ENCODE assay signal across 17 cellular contexts in the genomic region with DNA sequence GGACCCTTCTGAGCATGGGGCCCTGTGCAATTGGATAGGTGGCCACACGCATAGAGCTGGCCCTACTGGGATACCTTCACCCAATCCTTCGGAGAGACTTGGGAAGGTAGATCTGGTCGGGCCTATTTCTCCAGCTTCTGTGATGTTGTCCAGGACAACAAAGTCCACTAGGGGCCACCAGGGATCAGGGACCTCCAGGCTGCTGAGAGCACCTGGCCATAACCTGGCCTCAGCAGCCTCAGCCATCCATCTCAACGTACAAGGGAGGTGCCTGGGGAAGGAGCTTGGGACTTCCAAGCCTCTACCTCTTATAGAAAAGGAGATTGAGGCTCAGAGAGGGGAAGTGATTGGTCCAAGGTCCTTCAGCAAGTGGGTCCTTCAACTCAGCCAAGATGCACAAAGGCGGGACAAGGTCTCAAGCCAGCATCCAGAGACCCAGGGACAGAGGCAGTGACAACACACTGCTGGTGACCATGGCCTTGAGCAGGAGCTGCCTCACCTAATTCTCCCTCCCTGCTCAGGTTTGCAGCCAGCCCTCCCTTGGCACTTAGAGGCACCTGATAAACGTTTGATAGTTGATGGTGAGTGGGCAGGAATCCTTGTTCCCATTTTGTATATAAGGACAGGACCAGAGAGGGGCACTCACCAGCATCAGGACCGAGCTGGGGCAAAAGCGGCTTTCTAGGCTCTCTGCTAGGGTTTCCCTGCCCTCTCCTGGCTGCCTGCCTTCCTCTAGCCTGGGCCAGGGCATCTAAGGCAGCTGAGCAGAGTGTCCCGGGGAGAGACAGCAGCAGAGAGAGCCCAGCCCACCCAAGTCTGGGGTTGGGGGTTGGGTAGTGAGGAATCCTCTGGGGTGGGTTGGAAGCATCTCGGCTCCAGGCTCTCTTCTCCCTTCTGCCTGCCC. TPM values are rescaled to one million over a fixed set of nuclear protein-coding genes. Genes with fewer than 3 reads are reported as not detected.
A peak's percentile ranks its signal among the peaks of the same experiment; 100 is the strongest.
DNase-seq lines count a peak whose midpoint lies in the region; ATAC-seq, FAIRE-seq and TF ChIP-seq lines count a peak whose summit lies in the region.
"Had no signal": no experiment of that assay in that cellular context is flagged by ENCODE, and none has a peak within 500 bp of the region (broad histone marks: within the 10 kb centered on the region; RNA-seq: fewer than 3 reads in every experiment).

No MANE protein-coding gene starts in this region.

- H2AFZ ChIP-seq in astrocyte (ENCODE audit: low read depth, low read length), result no peak overlapping the region

- H3K27ac Mint-ChIP-seq in T-helper 2 cell treated with Interferon-gamma antibody and Interleukin-4, amounts not matched to agents 5 μg/mL and 100 μg/mL, for 36 hours, result peak overlapping the region; percentile 93
- H3K27ac Mint-ChIP-seq in astrocyte (ENCODE audit: unreplicated experiment), result peak overlapping the region; percentile 38

- FAIRE-seq in astrocyte (lab: Jason Lieb, UNC), result no peak

- H3K9me3 ChIP-seq in NT2/D1 (ENCODE audit: insufficient read depth, low read length) (no peaks in the 10 kb centered on the region), astrocyte (ENCODE audit: insufficient read depth, low read depth, low read length) (no peaks in the 10 kb centered on the region), sigmoid colon (no peaks in the 10 kb centered on the region)

- H3K27ac ChIP-seq in astrocyte (ENCODE audit: low read depth, low read length), result no peak overlapping the region
- no peak overlapping the region for H3K27ac ChIP-seq in sigmoid colon
- H3K27ac ChIP-seq: coronary artery had no signal

- peaks cover 88% of the 10 kb centered on the region for H3K36me3 Mint-ChIP-seq in T-helper 2 cell treated with Interferon-gamma antibody and Interleukin-4, amounts not matched to agents 5 μg/mL and 100 μg/mL, for 36 hours (ENCODE audit: low read depth)
- H3K36me3 Mint-ChIP-seq in astrocyte (ENCODE audit: low read depth, unreplicated experiment), result no peaks in the 10 kb centered on the region

- H3K4me2 ChIP-seq in astrocyte (ENCODE audit: low read length), result no peak overlapping the region

- intact Hi-C loops in sigmoid colon (cut with DNase I), result no loop called here

- H3K4me3 Mint-ChIP-seq in T-helper 2 cell treated with Interferon-gamma antibody and Interleukin-4, amounts not matched to agents 5 μg/mL and 100 μg/mL, for 36 hours, result peak overlapping the region; percentile 99
- no peak overlapping the region for H3K4me3 Mint-ChIP-seq in astrocyte (ENCODE audit: unreplicated experiment)

- H3K27me3 Mint-ChIP-seq in T-helper 2 cell treated with Interferon-gamma antibody and Interleukin-4, amounts not matched to agents 5 μg/mL and 100 μg/mL, for 36 hours (ENCODE audit: low read depth), result no peaks in the 10 kb centered on the region
- H3K27me3 Mint-ChIP-seq in astrocyte (ENCODE audit: low read depth, unreplicated experiment), result peaks cover 16% of the 10 kb centered on the region

- ATAC-seq in HG03139 (IDR thresholded peaks at IDR 0.05; ENCODE audit: unreplicated experiment), result no peak

- TF ChIP-seq EP300 in sigmoid colon (IDR thresholded peaks at IDR 0.05), result no peak

- H3K79me2 ChIP-seq in astrocyte (ENCODE audit: insufficient read depth, low read length), result no peaks in the 10 kb centered on the region

- no peaks in the 10 kb centered on the region for H3K36me3 ChIP-seq in NT2/D1 (ENCODE audit: insufficient read depth, insufficient read length, low read length)
- no peaks in the 10 kb centered on the region for H3K36me3 ChIP-seq in astrocyte (ENCODE audit: insufficient read depth, low read length)
- H3K36me3 ChIP-seq in sigmoid colon, result no peaks in the 10 kb centered on the region

- TF ChIP-seq CTCF in astrocyte (IDR thresholded peaks at IDR 0.05; ENCODE audit: insufficient read depth, low read depth, low read length) (no peak), sigmoid colon (IDR thresholded peaks at IDR 0.05) (no peak)

- no peaks in the 10 kb centered on the region for H3K9me3 Mint-ChIP-seq in T-helper 2 cell treated with Interferon-gamma antibody and Interleukin-4, amounts not matched to agents 5 μg/mL and 100 μg/mL, for 36 hours
- no peaks in the 10 kb centered on the region for H3K9me3 Mint-ChIP-seq in astrocyte (ENCODE audit: unreplicated experiment)

- H3K4me1 Mint-ChIP-seq in T-helper 2 cell treated with Interferon-gamma antibody and Interleukin-4, amounts not matched to agents 5 μg/mL and 100 μg/mL, for 36 hours (ENCODE audit: low read depth), result peaks cover 69% of the 10 kb centered on the region
- peaks cover 13% of the 10 kb centered on the region for H3K4me1 Mint-ChIP-seq in astrocyte (ENCODE audit: low read depth, unreplicated experiment)

- H3K4me3 ChIP-seq in NT2/D1 (ENCODE audit: insufficient read length, low read depth), result no peak overlapping the region
- H3K4me3 ChIP-seq in astrocyte (ENCODE audit: insufficient read depth, low read depth, low read length), result no peak overlapping the region
- H3K4me3 ChIP-seq in sigmoid colon, result no peak overlapping the region
- H3K4me3 ChIP-seq: coronary artery had no signal

- H3K9ac ChIP-seq in NT2/D1 (ENCODE audit: insufficient read length, low read depth), result peak overlapping the region; percentile 13
- H3K9ac ChIP-seq in astrocyte (ENCODE audit: low read length), result no peak overlapping the region

- no peaks in the 10 kb centered on the region for H4K20me1 ChIP-seq in astrocyte (ENCODE audit: insufficient read depth, low read length)

- H3K4me1 ChIP-seq in NT2/D1 (ENCODE audit: insufficient read depth, insufficient read length) (peaks cover 22% of the 10 kb centered on the region), astrocyte (ENCODE audit: insufficient read depth, low read length) (peaks cover 32% of the 10 kb centered on the region), sigmoid colon (no peaks in the 10 kb centered on the region)

- TF ChIP-seq POLR2A in sigmoid colon (IDR thresholded peaks at IDR 0.05), result no peak

- no peak for DNase-seq in T-helper 2 cell treated with Interferon-gamma antibody and Interleukin-4, amounts not matched to agents 5 μg/mL and 100 μg/mL, for 36 hours (ENCODE audit: low spot score)
- DNase-seq in T-helper 2 cell (no peak), NT2/D1 (ENCODE audit: low read depth, low spot score) (no peak), astrocyte (ENCODE audit: low read depth) (no peak), sigmoid colon (peak; percentile 14), COR-L47 (lab: John Stamatoyannopoulos, UW) (no peak), HuH-7 (ENCODE audit: low spot score) (no peak)
- DNase-seq: amniotic stem cell; MV-4-11; NK-92 treated with Interleukin-12 subunit alpha and Interleukin-12 subunit beta, amount 100 ng/mL, for 24 hours; nucleus accumbens; substantia nigra had no signal

- H3K27me3 ChIP-seq in NT2/D1 (ENCODE audit: insufficient read depth, insufficient read length), result no peaks in the 10 kb centered on the region
- H3K27me3 ChIP-seq in astrocyte (ENCODE audit: insufficient read depth, low read length), result no peaks in the 10 kb centered on the region
- H3K27me3 ChIP-seq in sigmoid colon, result peaks cover 0 to 84% (median 50%) of the 10 kb centered on the region in 3 donors

- 77 to 79% methylated on average over 10 of the region's 10 CpGs for WGBS in sigmoid colon, 2 donors

RNA-seq across cellular contexts. Expression of a gene that starts 4.5 kb away (rescaled TPM):
- total RNA-seq in astrocyte, result 0.61 and 0.65 TPM in 2 replicates
- total RNA-seq in sigmoid colon, result 1 to 10 TPM; 3.0 to 8.0 (median 5.0) TPM
- polyA plus RNA-seq in sigmoid colon, result 100 to 1,000 TPM in 1 of 3 donors, 10 to 100 TPM in 2; 14.8 to 138 (median 17.4) TPM

RNA-seq across cellular contexts. Expression of a gene that starts 27.3 kb away (rescaled TPM):
- 0.07 TPM in 1 of 2 replicates, not detected in the other for total RNA-seq in astrocyte
- under 1 TPM in 1 of 4 donors, not detected in 3; 0.36 TPM for total RNA-seq in sigmoid colon
- polyA plus RNA-seq in sigmoid colon, result 1 to 10 TPM in 1 of 3 donors, not detected in 2; 1.7 TPM
- total RNA-seq: A172, lung microvascular endothelial cell, skeletal muscle tissue had no signal

RNA-seq across cellular contexts. Expression of a gene that starts 42.7 kb away (rescaled TPM):
- total RNA-seq in astrocyte, result not detected in 2 replicates
- 10 to 100 TPM in 1 of 4 donors, 1 to 10 TPM in 3; 6.1 to 22.0 (median 8.0) TPM for total RNA-seq in sigmoid colon
- 10 to 100 TPM in 1 of 3 donors, 1 to 10 TPM in 2; 4.2 to 18.8 (median 5.1) TPM for polyA plus RNA-seq in sigmoid colon
- total RNA-seq: lung microvascular endothelial cell had no signal

RNA-seq across cellular contexts. Expression of a gene that starts 51.5 kb away (rescaled TPM):
- total RNA-seq in astrocyte (6.0 and 8.4 TPM in 2 replicates), sigmoid colon (1 to 10 TPM; 1.1 to 5.5 (median 1.6) TPM)
- 10 to 100 TPM in 1 of 3 donors, 1 to 10 TPM in 2; 1.8 to 12.1 (median 1.8) TPM for polyA plus RNA-seq in sigmoid colon
